ENCODE assay signal across 17 cellular contexts in the genomic region with DNA sequence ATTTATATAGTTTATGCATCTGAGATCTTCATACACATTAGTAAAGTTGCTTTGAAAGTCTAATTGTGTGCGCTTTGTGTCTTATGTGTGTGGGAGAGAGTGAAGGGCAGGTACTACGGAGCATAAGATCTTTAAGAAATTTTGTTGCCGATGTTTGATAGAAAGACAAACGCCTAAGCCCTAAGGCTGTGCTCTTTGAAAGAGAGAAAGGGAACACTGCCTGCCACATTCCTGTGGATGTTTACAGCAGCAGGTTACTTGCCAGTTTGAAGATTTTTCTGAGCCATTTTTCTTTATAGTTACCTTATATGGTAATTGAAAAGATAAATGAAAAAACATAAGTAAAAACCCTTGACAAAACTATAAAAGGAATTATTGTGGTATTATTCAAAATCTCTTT.
"Had no signal": no experiment of that assay in that cellular context is flagged by ENCODE, and none has a peak within 500 bp of the region (broad histone marks: within the 10 kb centered on the region; RNA-seq: fewer than 3 reads in every experiment).

No MANE protein-coding gene starts in this region.

- DNase-seq: activated CD4-positive, alpha-beta T cell treated with anti-CD3 and anti-CD28 coated beads, Interleukin-2, amount 50 U/mL, for 4 hours; activated gamma-delta T cell; effector memory CD4-positive, alpha-beta T cell; foreskin fibroblast; glutamatergic neuron; hypothalamus; lower lobe of right lung; SW 1271; T-helper 2 cell; WERI-Rb-1 had no signal

- H3K27me3 ChIP-seq: right atrium auricular region, suprapubic skin had no signal

- H3K27ac Mint-ChIP-seq: activated naive CD4-positive, alpha-beta T cell treated with anti-CD3 and anti-CD28 coated beads, Interleukin-2, amount 50 U/mL, for 24 hours; dendritic cell treated with granulocyte-macrophage colony-stimulating factor and Interleukin-4, amounts not matched to agents 40 ng/mL and 50 ng/mL, for 4 days; natural killer cell treated with Interleukin-12 subunit alpha and Interleukin-12 subunit beta and Interleukin-15 and Interleukin-18, amount 100 ng/mL, for 72 hours; stimulated activated naive CD8-positive, alpha-beta T cell treated with anti-CD3 and anti-CD28 coated beads, Interleukin-15, Interleukin-2, amounts not matched to agents 100 ng/mL and 50 ng/mL, for 24 hours had no signal

- H3K27ac ChIP-seq: lower lobe of right lung, prostate gland, right atrium auricular region, suprapubic skin, WERI-Rb-1 had no signal

- H3K4me3 ChIP-seq: lower lobe of right lung, prostate gland, right atrium auricular region, suprapubic skin had no signal

- H3K27me3 Mint-ChIP-seq: activated naive CD4-positive, alpha-beta T cell treated with anti-CD3 and anti-CD28 coated beads, Interleukin-2, amount 50 U/mL, for 24 hours; dendritic cell treated with granulocyte-macrophage colony-stimulating factor and Interleukin-4, amounts not matched to agents 40 ng/mL and 50 ng/mL, for 4 days; natural killer cell treated with Interleukin-12 subunit alpha and Interleukin-12 subunit beta and Interleukin-15 and Interleukin-18, amount 100 ng/mL, for 72 hours; stimulated activated naive CD8-positive, alpha-beta T cell treated with anti-CD3 and anti-CD28 coated beads, Interleukin-15, Interleukin-2, amounts not matched to agents 100 ng/mL and 50 ng/mL, for 24 hours had no signal

- H3K4me1 ChIP-seq: lower lobe of right lung, prostate gland, right atrium auricular region, suprapubic skin had no signal

- ATAC-seq: lower lobe of right lung; natural killer cell treated with Interleukin-12 subunit alpha and Interleukin-12 subunit beta and Interleukin-15 and Interleukin-18, amount 100 ng/mL, for 72 hours had no signal

- H3K4me3 Mint-ChIP-seq: activated naive CD4-positive, alpha-beta T cell treated with anti-CD3 and anti-CD28 coated beads, Interleukin-2, amount 50 U/mL, for 24 hours; dendritic cell treated with granulocyte-macrophage colony-stimulating factor and Interleukin-4, amounts not matched to agents 40 ng/mL and 50 ng/mL, for 4 days; natural killer cell treated with Interleukin-12 subunit alpha and Interleukin-12 subunit beta and Interleukin-15 and Interleukin-18, amount 100 ng/mL, for 72 hours; stimulated activated naive CD8-positive, alpha-beta T cell treated with anti-CD3 and anti-CD28 coated beads, Interleukin-15, Interleukin-2, amounts not matched to agents 100 ng/mL and 50 ng/mL, for 24 hours had no signal

- H3K9me3 ChIP-seq: lower lobe of right lung, prostate gland, right atrium auricular region, suprapubic skin had no signal

- H3K9me3 Mint-ChIP-seq: activated naive CD4-positive, alpha-beta T cell treated with anti-CD3 and anti-CD28 coated beads, Interleukin-2, amount 50 U/mL, for 24 hours; dendritic cell treated with granulocyte-macrophage colony-stimulating factor and Interleukin-4, amounts not matched to agents 40 ng/mL and 50 ng/mL, for 4 days; natural killer cell treated with Interleukin-12 subunit alpha and Interleukin-12 subunit beta and Interleukin-15 and Interleukin-18, amount 100 ng/mL, for 72 hours; stimulated activated naive CD8-positive, alpha-beta T cell treated with anti-CD3 and anti-CD28 coated beads, Interleukin-15, Interleukin-2, amounts not matched to agents 100 ng/mL and 50 ng/mL, for 24 hours had no signal
